14 cellular contexts compared by ENCODE assay signal in genomic region chr11:86938203-86938899, GRCh38. TPM values are rescaled to one million over a fixed set of nuclear protein-coding genes. Genes with fewer than 3 reads are reported as not detected.
A peak's percentile ranks its signal among the peaks of the same experiment; 100 is the strongest.
DNase-seq lines count a peak whose midpoint lies in the region; ATAC-seq, FAIRE-seq and TF ChIP-seq lines count a peak whose summit lies in the region.
"Had no signal": no experiment of that assay in that cellular context is flagged by ENCODE, and none has a peak within 500 bp of the region (broad histone marks: within the 10 kb centered on the region; RNA-seq: fewer than 3 reads in every experiment).

No MANE protein-coding gene starts in this region.

- H3K36me3 Mint-ChIP-seq in astrocyte (ENCODE audit: low read depth, unreplicated experiment) (peaks cover 4% of the 10 kb centered on the region), mesothelial cell of epicardium (no peaks in the 10 kb centered on the region)

- H3K4me1 Mint-ChIP-seq in astrocyte (ENCODE audit: low read depth, unreplicated experiment): peaks cover 20% of the 10 kb centered on the region
- H3K4me1 Mint-ChIP-seq in mesothelial cell of epicardium: peaks cover 70% of the 10 kb centered on the region

- no peak overlapping the region for H3K4me3 Mint-ChIP-seq in astrocyte (ENCODE audit: unreplicated experiment)
- H3K4me3 Mint-ChIP-seq in mesothelial cell of epicardium: peak overlapping the region; percentile 1

- H3K27me3 Mint-ChIP-seq in astrocyte (ENCODE audit: low read depth, unreplicated experiment) (no peaks in the 10 kb centered on the region), mesothelial cell of epicardium (ENCODE audit: low read depth) (no peaks in the 10 kb centered on the region)
- H3K27me3 Mint-ChIP-seq: progenitor cell of endocrine pancreas had no signal

- H3K79me2 ChIP-seq in Karpas-422 (ENCODE audit: low read length): no peaks in the 10 kb centered on the region
- no peaks in the 10 kb centered on the region for H3K79me2 ChIP-seq in astrocyte (ENCODE audit: insufficient read depth, low read length)

- no peak for TF ChIP-seq CTCF in A673 (conservative IDR thresholded peaks at IDR 0.05; ENCODE audit: low read depth, low read length)
- no peak for TF ChIP-seq CTCF in astrocyte (IDR thresholded peaks at IDR 0.05; ENCODE audit: insufficient read depth, low read depth, low read length)
- no peak for TF ChIP-seq CTCF in mesothelial cell of epicardium (IDR thresholded peaks at IDR 0.05; ENCODE audit: unreplicated experiment)

- H3K9me2 ChIP-seq in Karpas-422 (replicated peaks; ENCODE audit: insufficient read depth, low read length): no peaks in the 10 kb centered on the region

- no peak for ATAC-seq in HG03460 (IDR thresholded peaks at IDR 0.05; ENCODE audit: unreplicated experiment)

- POLR2A ChIA-PET in A673 (lab: Charles Lee; ENCODE audit: low non-redundant PET): interaction anchor here (0.6 kb wide), 1 partner anchor 13 kb away, joined by 3 read pairs; no protein-coding TSS in a partner anchor

- peaks cover 12% of the 10 kb centered on the region for H3K36me3 ChIP-seq in A673 (ENCODE audit: insufficient read depth, low read length, poor library complexity, severe bottlenecking)
- H3K36me3 ChIP-seq in Karpas-422 (ENCODE audit: insufficient read depth, low read length): no peaks in the 10 kb centered on the region
- H3K36me3 ChIP-seq in astrocyte (ENCODE audit: insufficient read depth, low read length): no peaks in the 10 kb centered on the region

- CTCF ChIA-PET in A673 (lab: Charles Lee): interaction anchor here (0.5 to 1.7 kb wide), 9 partner anchors 14 to 485 kb away, joined by 3 to 14 read pairs (median 4); no protein-coding TSS in a partner anchor

- no peaks in the 10 kb centered on the region for H3K9me3 ChIP-seq in A673 (ENCODE audit: low read depth, low read length, poor library complexity, severe bottlenecking)
- no peaks in the 10 kb centered on the region for H3K9me3 ChIP-seq in Karpas-422 (ENCODE audit: low read length)
- no peaks in the 10 kb centered on the region for H3K9me3 ChIP-seq in astrocyte (ENCODE audit: insufficient read depth, low read depth, low read length)
- H3K9me3 ChIP-seq: body of pancreas, Caco-2 had no signal

- peak overlapping the region; percentile 9 for H2AFZ ChIP-seq in Karpas-422 (ENCODE audit: low read length)
- no peak overlapping the region for H2AFZ ChIP-seq in astrocyte (ENCODE audit: low read depth, low read length)

- H3K27ac ChIP-seq in A673 (ENCODE audit: low read depth, low read length, poor library complexity, severe bottlenecking): peak overlapping the region; percentile 94
- H3K27ac ChIP-seq in Karpas-422 (ENCODE audit: low read length): no peak overlapping the region
- H3K27ac ChIP-seq in astrocyte (ENCODE audit: low read depth, low read length): no peak overlapping the region
- H3K27ac ChIP-seq: body of pancreas had no signal

- peak overlapping the region; percentile 21 for H3K4me3 ChIP-seq in A673 (ENCODE audit: low read depth, low read length, poor library complexity, severe bottlenecking)
- no peak overlapping the region for H3K4me3 ChIP-seq in Karpas-422 (ENCODE audit: low read length)
- no peak overlapping the region for H3K4me3 ChIP-seq in astrocyte (ENCODE audit: insufficient read depth, low read depth, low read length)
- H3K4me3 ChIP-seq: body of pancreas had no signal

- H3K27me3 ChIP-seq in A673 (replicated peaks; ENCODE audit: insufficient read depth, low read depth, low read length, poor library complexity): no peaks in the 10 kb centered on the region
- H3K27me3 ChIP-seq in Karpas-422 (ENCODE audit: low read length): no peaks in the 10 kb centered on the region
- H3K27me3 ChIP-seq in astrocyte (ENCODE audit: insufficient read depth, low read length): no peaks in the 10 kb centered on the region
- H3K27me3 ChIP-seq: body of pancreas had no signal

- no peak for FAIRE-seq in astrocyte (lab: Jason Lieb, UNC)

- H3K9ac ChIP-seq in Karpas-422 (ENCODE audit: low read length) (0 out of 2 replicates have a peak overlapping the region, but pooled peaks have one; percentile 6), astrocyte (ENCODE audit: low read length) (no peak overlapping the region)

- H3K4me1 ChIP-seq in A673 (ENCODE audit: insufficient read depth, low read length, poor library complexity, severe bottlenecking) (peaks cover 94% of the 10 kb centered on the region), Karpas-422 (ENCODE audit: low read length) (peaks cover 15% of the 10 kb centered on the region), astrocyte (ENCODE audit: insufficient read depth, low read length) (peaks cover 15% of the 10 kb centered on the region)

- peak; percentile 39 for DNase-seq in A673 (ENCODE audit: low spot score)
- no peak for DNase-seq in Karpas-422
- no peak for DNase-seq in astrocyte (ENCODE audit: low read depth)
- DNase-seq in mesothelial cell of epicardium (ENCODE audit: low spot score in 2 of 2, unreplicated experiment in 2 of 2): no peak
- no peak for DNase-seq in NCI-H446 (lab: John Stamatoyannopoulos, UW)
- DNase-seq in HT-29 (ENCODE audit: low spot score): no peak
- no peak for DNase-seq in NCI-H774 (lab: John Stamatoyannopoulos, UW)
- DNase-seq: activated CD8-positive, alpha-beta memory T cell treated with anti-CD3 and anti-CD28 coated beads, Interleukin-2, amount 50 U/mL, for 4 hours; activated naive CD4-positive, alpha-beta T cell; stimulated activated naive CD4-positive, alpha-beta T cell treated with Interleukin-2 at 50 U/mL for 16 hours had no signal

- H3K9me3 Mint-ChIP-seq in astrocyte (ENCODE audit: unreplicated experiment): no peaks in the 10 kb centered on the region
- no peaks in the 10 kb centered on the region for H3K9me3 Mint-ChIP-seq in mesothelial cell of epicardium

- BruUV-seq in A673 (replicated peaks; lab: Mats Ljungman, UMichigan): no TSS peak

- H3K27ac Mint-ChIP-seq in astrocyte (ENCODE audit: unreplicated experiment) (peak overlapping the region; percentile 34), mesothelial cell of epicardium (peak overlapping the region; percentile 82)

- intact Hi-C loops in A673 (cut with micrococcal nuclease; ENCODE audit: unreplicated experiment): no loop called here

- H3K4me2 ChIP-seq in Karpas-422 (ENCODE audit: low read depth, low read length, poor library complexity, severe bottlenecking) (no peak overlapping the region), astrocyte (ENCODE audit: low read length) (no peak overlapping the region)

- H4K20me1 ChIP-seq in Karpas-422 (ENCODE audit: insufficient read depth, low read depth, low read length) (no peaks in the 10 kb centered on the region), astrocyte (ENCODE audit: insufficient read depth, low read length) (no peaks in the 10 kb centered on the region)

RNA-seq across cellular contexts. Expression of gene FZD4, which starts 16.8 kb away (rescaled TPM):
- total RNA-seq in A673 (2021): 82.7 and 89.1 TPM in 2 replicates
- total RNA-seq in Karpas-422 (2014; rRNA removed; shearing (Covaris generic); ENCODE audit: low replicate concordance): 1.8 and 1.9 TPM in 2 replicates
- 4.4 and 4.7 TPM in 2 replicates for total RNA-seq in astrocyte
- total RNA-seq in mesothelial cell of epicardium: 20.1 to 22.5 TPM (median 20.7 TPM) in 3 replicates
- 1.1 and 1.6 TPM in 2 replicates for total RNA-seq in HT-29 (2014; rRNA removed; shearing (Covaris generic))
